In the genomic region with DNA sequence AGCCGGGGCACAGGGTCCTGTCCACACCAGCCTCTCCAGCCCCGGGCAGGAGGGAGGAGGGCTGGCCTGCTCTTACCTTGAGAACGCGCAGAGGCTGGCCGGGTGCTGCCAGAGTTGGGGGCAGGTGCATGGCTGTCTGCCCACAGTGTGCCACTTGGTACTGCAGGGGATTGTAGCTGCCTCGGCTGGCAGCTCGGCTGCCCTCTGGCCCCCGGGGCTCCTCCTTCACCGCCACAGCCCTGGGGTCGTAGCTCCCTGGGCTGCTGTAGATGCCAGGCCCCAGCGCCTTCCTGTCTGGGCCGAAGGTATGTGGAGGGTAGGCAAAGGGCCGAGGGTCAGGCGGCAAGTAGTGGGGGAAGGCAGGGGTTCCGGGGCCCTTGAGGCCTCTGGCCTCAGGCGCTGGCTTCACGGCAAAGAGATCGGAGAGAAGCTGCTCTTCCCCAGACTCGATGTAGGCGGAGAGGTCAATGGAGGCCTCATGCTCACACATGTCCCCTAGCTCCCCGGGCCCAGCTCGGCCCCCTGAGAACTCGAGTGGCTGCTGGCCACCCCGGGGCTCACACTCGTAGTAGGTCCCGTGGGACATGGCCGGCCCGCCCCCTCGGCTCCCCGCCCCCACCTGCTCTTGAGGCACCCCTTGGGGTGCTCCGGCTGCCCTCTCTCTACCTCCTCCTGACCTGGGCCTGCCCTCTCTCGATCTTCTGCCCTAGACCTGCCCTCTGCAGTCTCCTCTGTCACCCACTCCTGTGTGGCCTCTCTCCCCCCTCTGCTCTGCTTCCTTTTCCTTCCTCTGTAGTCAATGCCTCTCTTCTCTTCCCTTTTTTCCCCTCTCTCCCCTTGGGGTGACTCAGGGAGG, we compare ENCODE assay signal across 10 cellular contexts. TPM values are rescaled to one million over a fixed set of nuclear protein-coding genes. Genes with fewer than 3 reads are reported as not detected.
A peak's percentile ranks its signal among the peaks of the same experiment; 100 is the strongest.
DNase-seq lines count a peak whose midpoint lies in the region; ATAC-seq and TF ChIP-seq lines count a peak whose summit lies in the region.
"Had no signal": no experiment of that assay in that cellular context is flagged by ENCODE, and none has a peak within 500 bp of the region (broad histone marks: within the 10 kb centered on the region; RNA-seq: fewer than 3 reads in every experiment).

CEBPE (minus strand) TSS at position 750 of the 856 bp plus-strand sequence; CDS start at position 586, 164 bp downstream.

- H3K27me3 Mint-ChIP-seq in activated CD4-positive, alpha-beta memory T cell treated with anti-CD3 and anti-CD28 coated beads for 36 hours = peaks cover 2% of the 10 kb centered on the region
- no peaks in the 10 kb centered on the region for H3K27me3 Mint-ChIP-seq in Caco-2 (ENCODE audit: insufficient read depth, unreplicated experiment)

- H3K4me3 ChIP-seq in Jurkat, Clone E6-1 (ENCODE audit: low read length) = peak within 1 kb of the TSS; percentile 51
- H3K4me3 ChIP-seq in mucosa of rectum (ENCODE audit: low read length in 2 of 2) = peak within 1 kb of the TSS in 1 of 2 donors; percentile 42
- no peak within 1 kb of the TSS for H3K4me3 ChIP-seq in Caco-2 (ENCODE audit: low read depth, low read length)
- no peak within 1 kb of the TSS for H3K4me3 ChIP-seq in BE2C (ENCODE audit: low read depth, low read length)
- H3K4me3 ChIP-seq: breast epithelium had no signal

- H3K4me1 Mint-ChIP-seq in activated CD4-positive, alpha-beta memory T cell treated with anti-CD3 and anti-CD28 coated beads for 36 hours (ENCODE audit: low read depth) = peaks cover 41% of the 10 kb centered on the region
- H3K4me1 Mint-ChIP-seq in Caco-2 (ENCODE audit: low read depth, unreplicated experiment) = peaks cover 7% of the 10 kb centered on the region

- H3K36me3 ChIP-seq in mucosa of rectum (ENCODE audit: control insufficient read depth in 2 of 2, insufficient read depth in 2 of 2, low read length in 2 of 2) (no peaks in the 10 kb centered on the region), Caco-2 (ENCODE audit: control insufficient read depth, insufficient read depth, low read length) (no peaks in the 10 kb centered on the region), BE2C (no peaks in the 10 kb centered on the region)
- H3K36me3 ChIP-seq: breast epithelium had no signal

- H3K27ac Mint-ChIP-seq in activated CD4-positive, alpha-beta memory T cell treated with anti-CD3 and anti-CD28 coated beads for 36 hours = peak within 1 kb of the TSS; percentile 58
- no peak within 1 kb of the TSS for H3K27ac Mint-ChIP-seq in Caco-2 (ENCODE audit: unreplicated experiment)

- peak within 1 kb of the TSS in 1 of 2 donors; percentile 14 for H3K9ac ChIP-seq in mucosa of rectum (ENCODE audit: low read depth in 1 of 2, low read length in 2 of 2)

- no peaks in the 10 kb centered on the region for H3K36me3 Mint-ChIP-seq in activated CD4-positive, alpha-beta memory T cell treated with anti-CD3 and anti-CD28 coated beads for 36 hours
- H3K36me3 Mint-ChIP-seq in Caco-2 (ENCODE audit: insufficient read depth, unreplicated experiment) = peaks cover 6% of the 10 kb centered on the region

- DNase-seq in CD1c-positive myeloid dendritic cell (ENCODE audit: extremely low spot score) (peak; percentile 59), Caco-2 (no peak), BE2C (no peak)
- no peak for DNase-seq in Jurkat, Clone E6-1 (ENCODE audit: low read depth, low spot score)
- no peak for DNase-seq in activated CD4-positive, alpha-beta memory T cell treated with anti-CD3 and anti-CD28 coated beads for 36 hours
- DNase-seq in central memory CD4-positive, alpha-beta T cell = no peak

- no peak within 1 kb of the TSS for H3K4me3 Mint-ChIP-seq in activated CD4-positive, alpha-beta memory T cell treated with anti-CD3 and anti-CD28 coated beads for 36 hours
- no peak within 1 kb of the TSS for H3K4me3 Mint-ChIP-seq in Caco-2 (ENCODE audit: unreplicated experiment)

- peaks cover 0 to 4% of the 10 kb centered on the region in 2 donors for H3K27me3 ChIP-seq in mucosa of rectum (ENCODE audit: control insufficient read depth in 2 of 2, insufficient read depth in 2 of 2, low read length in 2 of 2)
- no peaks in the 10 kb centered on the region for H3K27me3 ChIP-seq in Caco-2 (replicated peaks; ENCODE audit: control insufficient read depth, insufficient read depth, low read length)
- peaks cover 3% of the 10 kb centered on the region; the same call in 1 of the 2 replicates for H3K27me3 ChIP-seq in BE2C
- H3K27me3 ChIP-seq: breast epithelium had no signal

- POLR2A ChIA-PET in activated CD4-positive, alpha-beta memory T cell treated with anti-CD3 and anti-CD28 coated beads for 36 hours (lab: Charles Lee) = interaction anchor here (1.6 kb wide), 1 partner anchor 24 kb away, joined by 8 read pairs; the partner anchor contains the start of genes ACIN1 and C14orf119
- POLR2A ChIA-PET in Caco-2 (lab: Charles Lee) = no interaction called here

- H3K9me3 ChIP-seq in mucosa of rectum (ENCODE audit: control insufficient read depth in 2 of 2, low read length in 2 of 2) (no peaks in the 10 kb centered on the region), Caco-2 (no peaks in the 10 kb centered on the region), BE2C (no peaks in the 10 kb centered on the region)
- H3K9me3 ChIP-seq: breast epithelium had no signal

- TF ChIP-seq CTCF in Caco-2 (IDR thresholded peaks at IDR 0.05; ENCODE audit: insufficient read depth in 1 of 2, low read depth in 1 of 2, low read length in 1 of 2, severe bottlenecking in 1 of 2, unreplicated experiment in 1 of 2) (no peak), BE2C (IDR thresholded peaks at IDR 0.05; ENCODE audit: low read depth, low read length) (no peak)

- H3K4me1 ChIP-seq in mucosa of rectum (ENCODE audit: control insufficient read depth in 2 of 2, insufficient read depth in 2 of 2, low read length in 2 of 2) (peaks cover 4 to 6% of the 10 kb centered on the region in 2 donors), Caco-2 (no peaks in the 10 kb centered on the region), BE2C (no peaks in the 10 kb centered on the region)

- ATAC-seq in GM18907 (IDR thresholded peaks at IDR 0.05; ENCODE audit: unreplicated experiment) = no peak
- ATAC-seq: HCT116 had no signal

- no TSS peak for BruUV-seq in Caco-2 (replicated peaks; lab: Mats Ljungman, UMichigan)

- peak within 1 kb of the TSS; percentile 15 to 58 for H3K27ac ChIP-seq in mucosa of rectum (ENCODE audit: low read depth in 2 of 2, low read length in 2 of 2)
- H3K27ac ChIP-seq: breast epithelium had no signal

- intact Hi-C loops in activated CD4-positive, alpha-beta memory T cell treated with anti-CD3 and anti-CD28 coated beads for 36 hours (cut with micrococcal nuclease) = no loop called here
- intact Hi-C loops in Caco-2 (cut with micrococcal nuclease; ENCODE audit: unreplicated experiment) = no loop called here

- no peaks in the 10 kb centered on the region for H3K9me3 Mint-ChIP-seq in activated CD4-positive, alpha-beta memory T cell treated with anti-CD3 and anti-CD28 coated beads for 36 hours
- H3K9me3 Mint-ChIP-seq in Caco-2 (ENCODE audit: unreplicated experiment) = no peaks in the 10 kb centered on the region

- CTCF ChIA-PET in activated CD4-positive, alpha-beta memory T cell treated with anti-CD3 and anti-CD28 coated beads for 36 hours (lab: Charles Lee) = interaction anchor here (0.7 to 4.1 kb wide), 4 partner anchors 24 to 67 kb away, joined by 3 to 223 read pairs (median 33); partner anchors contain the start of genes ACIN1, C14orf119 and SLC7A8
- CTCF ChIA-PET in Caco-2 (lab: Charles Lee) = interaction anchor here (2.7 to 4.1 kb wide), 2 partner anchors 50 to 67 kb away, joined by 20 to 176 read pairs; partner anchors contain the start of gene SLC7A8

RNA-seq across cellular contexts. Expression of gene CEBPE, which starts in this region (rescaled TPM):
- polyA plus RNA-seq in Jurkat, Clone E6-1 (2012; ENCODE audit: insufficient read depth, insufficient read length) = 18.0 TPM
- total RNA-seq in activated CD4-positive, alpha-beta memory T cell treated with anti-CD3 and anti-CD28 coated beads for 36 hours = under 1 TPM; 0.19 to 0.34 TPM
- total RNA-seq in Caco-2 (2022) = not detected in 2 replicates
- polyA plus RNA-seq in BE2C (2012; ENCODE audit: insufficient read depth, insufficient read length, low read depth) = not detected
